In genomic region chr6:76683985-76684384, GRCh38 we compare ENCODE assay signal across 16 cellular contexts.
"Had no signal": no experiment of that assay in that cellular context is flagged by ENCODE, and none has a peak within 500 bp of the region (broad histone marks: within the 10 kb centered on the region; RNA-seq: fewer than 3 reads in every experiment).

No MANE protein-coding gene starts in this region.

- H3K27ac Mint-ChIP-seq: activated CD4-positive, alpha-beta T cell treated with anti-CD3 and anti-CD28 coated beads, Interleukin-2, amount 10 ng/mL, durations not matched to agents 7 days and 5 days; activated CD8-positive, alpha-beta T cell treated with anti-CD3 and anti-CD28 coated beads, Interleukin-2, amount 10 ng/mL, durations not matched to agents 7 days and 5 days; activated naive CD4-positive, alpha-beta T cell treated with anti-CD3 and anti-CD28 coated beads, Interleukin-2, amount 50 U/mL, for 72 hours; brain; nephron had no signal

- H3K9me3 ChIP-seq: upper lobe of left lung had no signal

- H3K27ac ChIP-seq: parathyroid adenoma, upper lobe of left lung, VCaP had no signal

- H3K36me3 Mint-ChIP-seq: brain had no signal

- DNase-seq: activated CD4-positive, alpha-beta T cell treated with anti-CD3 and anti-CD28 coated beads, Interleukin-2, amount 10 ng/mL, durations not matched to agents 7 days and 5 days; activated CD4-positive, CD25-positive, alpha-beta regulatory T cell treated with anti-CD3 and anti-CD28 coated beads, Interleukin-2, amount 50 U/mL, for 72 hours; activated CD8-positive, alpha-beta T cell treated with anti-CD3 and anti-CD28 coated beads, Interleukin-2, amount 10 ng/mL, durations not matched to agents 7 days and 5 days; activated T-cell treated with anti-CD3 and anti-CD28 coated beads, Interleukin-2, amount 50 U/mL, for 1 hour; aorta; left ventricle myocardium superior; mammary epithelial cell; right cardiac atrium; stimulated activated CD4-positive, alpha-beta T cell treated with anti-CD3 and anti-CD28 coated beads, Interleukin-4, amount 100 ng/mL, for 24 hours; stimulated activated naive CD4-positive, alpha-beta T cell treated with Interleukin-2 at 50 U/mL for 16 hours; upper lobe of left lung had no signal

- H3K4me1 Mint-ChIP-seq: activated CD4-positive, alpha-beta T cell treated with anti-CD3 and anti-CD28 coated beads, Interleukin-2, amount 10 ng/mL, durations not matched to agents 7 days and 5 days; brain had no signal

- ATAC-seq: activated CD8-positive, alpha-beta T cell treated with anti-CD3 and anti-CD28 coated beads, Interleukin-2, amount 10 ng/mL, durations not matched to agents 7 days and 5 days; activated naive CD4-positive, alpha-beta T cell treated with anti-CD3 and anti-CD28 coated beads, Interleukin-2, amount 50 U/mL, for 72 hours; left ventricle myocardium superior; right cardiac atrium had no signal

- H3K36me3 ChIP-seq: upper lobe of left lung had no signal

- H3K27me3 ChIP-seq: upper lobe of left lung had no signal

- H3K9ac ChIP-seq: parathyroid adenoma had no signal

- H2AFZ ChIP-seq: parathyroid adenoma had no signal

- H3K4me3 Mint-ChIP-seq: activated CD4-positive, alpha-beta T cell treated with anti-CD3 and anti-CD28 coated beads, Interleukin-2, amount 10 ng/mL, durations not matched to agents 7 days and 5 days; activated CD8-positive, alpha-beta T cell treated with anti-CD3 and anti-CD28 coated beads, Interleukin-2, amount 10 ng/mL, durations not matched to agents 7 days and 5 days; brain; nephron had no signal

- H3K79me2 ChIP-seq: parathyroid adenoma had no signal

- H3K27me3 Mint-ChIP-seq: activated CD4-positive, alpha-beta T cell treated with anti-CD3 and anti-CD28 coated beads, Interleukin-2, amount 10 ng/mL, durations not matched to agents 7 days and 5 days had no signal

- H3K4me3 ChIP-seq: upper lobe of left lung had no signal

- H3K4me1 ChIP-seq: parathyroid adenoma, upper lobe of left lung had no signal
